18 cellular contexts compared by ENCODE assay signal in the genomic region with DNA sequence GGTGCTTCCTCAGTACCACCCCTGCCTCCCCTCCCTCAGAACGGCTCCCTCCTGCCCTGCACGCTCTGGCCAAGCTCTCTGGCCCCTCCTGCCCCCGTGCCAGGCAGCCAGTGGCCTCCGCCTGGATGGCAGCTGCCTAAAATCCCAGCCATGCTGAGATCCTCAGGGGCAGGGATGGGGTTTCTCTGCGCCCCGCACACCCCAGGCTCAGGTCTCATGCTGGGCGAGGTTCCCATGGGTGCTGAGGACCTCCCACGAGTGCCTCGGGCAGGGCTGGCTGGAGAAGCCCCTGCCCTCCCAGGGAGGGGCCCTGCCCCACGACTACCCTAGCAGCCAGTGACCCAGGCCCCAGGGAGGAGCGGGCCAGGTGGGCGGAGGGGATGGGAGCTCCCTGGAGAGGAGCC. TPM values are rescaled to one million over a fixed set of nuclear protein-coding genes. Genes with fewer than 3 reads are reported as not detected.
DNase-seq lines count a peak whose midpoint lies in the region; ATAC-seq and TF ChIP-seq lines count a peak whose summit lies in the region.
"Had no signal": no experiment of that assay in that cellular context is flagged by ENCODE, and none has a peak within 500 bp of the region (broad histone marks: within the 10 kb centered on the region; RNA-seq: fewer than 3 reads in every experiment).

No MANE protein-coding gene starts in this region.

- H3K27ac ChIP-seq in Peyer's patch (peak overlapping the region in 3 of 4 donors; percentile 60 to 98 (median 96)), lower lobe of right lung (peak overlapping the region; percentile 6)
- H3K27ac ChIP-seq: ascending aorta, coronary artery, neutrophil had no signal

- DNase-seq in GM06990 (ENCODE audit: extremely low read depth, insufficient read length): peak; percentile 13
- no peak for DNase-seq in Peyer's patch
- peak; percentile 43 for DNase-seq in lower lobe of right lung
- no peak for DNase-seq in cerebellum (ENCODE audit: low spot score)
- DNase-seq in NCI-H748 treated with DMSO at 0.1 percent for 48 hours (lab: John Stamatoyannopoulos, UW): no peak
- DNase-seq: activated CD8-positive, alpha-beta memory T cell treated with anti-CD3 and anti-CD28 coated beads for 24 hours; mesendoderm; NCI-H2081 treated with DMSO at 0.1 percent for 48 hours; stimulated activated CD4-positive, alpha-beta T cell treated with anti-CD3 and anti-CD28 coated beads, Interleukin-4, amount 100 ng/mL, for 1 hour; stimulated activated CD8-positive, alpha-beta memory T cell treated with anti-CD3 and anti-CD28 coated beads, Interleukin-4, amount 100 ng/mL, for 48 hours had no signal

- H3K27me3 ChIP-seq in GM06990 (replicated peaks; ENCODE audit: control insufficient read depth, insufficient read depth, low read length): no peaks in the 10 kb centered on the region
- H3K27me3 ChIP-seq in Peyer's patch: no peaks in the 10 kb centered on the region
- H3K27me3 ChIP-seq in lower lobe of right lung (ENCODE audit: low read depth): peaks cover 6% of the 10 kb centered on the region

- H3K36me3 ChIP-seq in GM06990 (ENCODE audit: control insufficient read depth, insufficient read depth, low read length): no peaks in the 10 kb centered on the region
- no peaks in the 10 kb centered on the region for H3K36me3 ChIP-seq in Peyer's patch
- no peaks in the 10 kb centered on the region for H3K36me3 ChIP-seq in lower lobe of right lung
- H3K36me3 ChIP-seq: ascending aorta, neutrophil, thoracic aorta had no signal

- TF ChIP-seq CTCF in GM06990 (IDR thresholded peaks at IDR 0.05; ENCODE audit: insufficient read depth, low read length, poor library complexity, severe bottlenecking): no peak
- TF ChIP-seq CTCF in Peyer's patch (IDR thresholded peaks at IDR 0.05): no peak
- no peak for TF ChIP-seq CTCF in lower lobe of right lung (IDR thresholded peaks at IDR 0.05)

- no peak for ATAC-seq in lower lobe of right lung
- ATAC-seq in HG02678 (IDR thresholded peaks at IDR 0.05; ENCODE audit: unreplicated experiment): no peak

- no peaks in the 10 kb centered on the region for H3K9me3 ChIP-seq in Peyer's patch
- H3K9me3 ChIP-seq in lower lobe of right lung: no peaks in the 10 kb centered on the region
- H3K9me3 ChIP-seq: ascending aorta, neutrophil, thoracic aorta had no signal

- H3K4me3 ChIP-seq in GM06990 (replicated peaks; ENCODE audit: low read depth, low read length) (no peak overlapping the region), Peyer's patch (peak overlapping the region in 2 of 4 donors; percentile 26 to 31), lower lobe of right lung (no peak overlapping the region)
- H3K4me3 ChIP-seq: ascending aorta, coronary artery, thoracic aorta had no signal

- intact Hi-C loops in lower lobe of right lung (cut with DNase I): no loop called here

- no peak for TF ChIP-seq POLR2A in Peyer's patch (IDR thresholded peaks at IDR 0.05)

- H3K4me1 ChIP-seq in Peyer's patch (peaks cover 10 to 38% (median 16%) of the 10 kb centered on the region in 4 donors), lower lobe of right lung (peaks cover 45% of the 10 kb centered on the region)

RNA-seq across cellular contexts. Expression of gene PTK6, which starts 2.7 kb away (rescaled TPM):
- total RNA-seq in Peyer's patch (100 to 1,000 TPM in 1 of 4 donors, 10 to 100 TPM in 2, 1 to 10 TPM in 1; 8.3 to 109 (median 84.5) TPM), lower lobe of right lung (4.2 TPM), cerebellum (not detected)
- total RNA-seq: ascending aorta, epithelial cell of proximal tubule had no signal

RNA-seq across cellular contexts. Expression of gene SRMS, which starts 13.1 kb away (rescaled TPM):
- total RNA-seq in Peyer's patch (not detected), lower lobe of right lung (not detected), cerebellum (not detected)
- total RNA-seq: activated T-helper 2 cell treated with anti-CD3 and anti-CD28 coated beads, Interferon-gamma antibody, Interleukin-2, Interleukin-4, amounts not matched to agents 10 μg/mL and 5 μg/mL and 100 μg/mL, durations not matched to agents 14 hours and 24 hours and 36 hours; ascending aorta; epithelial cell of proximal tubule; sciatic nerve; thoracic aorta had no signal

RNA-seq across cellular contexts. Expression of gene PPDPF, which starts 13.9 kb away (rescaled TPM):
- total RNA-seq in Peyer's patch (100 to 1,000 TPM in 3 of 4 donors, 10 to 100 TPM in 1; 94.1 to 435 (median 193) TPM), lower lobe of right lung (305 TPM), cerebellum (48.6 TPM)

RNA-seq across cellular contexts. Expression of gene FNDC11, which starts 19.5 kb away (rescaled TPM):
- under 1 TPM in 1 of 4 donors, not detected in 3; 0.67 TPM for total RNA-seq in Peyer's patch
- total RNA-seq in lower lobe of right lung: 1.3 TPM
- total RNA-seq in cerebellum: 0.73 TPM
- total RNA-seq: ascending aorta had no signal

RNA-seq across cellular contexts. Expression of gene EEF1A2, which starts 35.5 kb away (rescaled TPM):
- total RNA-seq in Peyer's patch (1 to 10 TPM in 3 of 4 donors, under 1 TPM in 1; 0.67 to 3.3 (median 2.1) TPM), lower lobe of right lung (0.77 TPM), cerebellum (78.4 TPM)

Comparison
In these comparisons a context has a peak if more than half of its experiments do, and no peak if none do; other contexts are left out.
1. DNase-seq: peak in GM06990 (single experiment) and lower lobe of right lung (single experiment); none in Peyer's patch (0 of 3), cerebellum (single experiment) and NCI-H748 treated with DMSO at 0.1 percent for 48 hours (single experiment).